ENCODE assay signal across 9 cellular contexts in the genomic region with DNA sequence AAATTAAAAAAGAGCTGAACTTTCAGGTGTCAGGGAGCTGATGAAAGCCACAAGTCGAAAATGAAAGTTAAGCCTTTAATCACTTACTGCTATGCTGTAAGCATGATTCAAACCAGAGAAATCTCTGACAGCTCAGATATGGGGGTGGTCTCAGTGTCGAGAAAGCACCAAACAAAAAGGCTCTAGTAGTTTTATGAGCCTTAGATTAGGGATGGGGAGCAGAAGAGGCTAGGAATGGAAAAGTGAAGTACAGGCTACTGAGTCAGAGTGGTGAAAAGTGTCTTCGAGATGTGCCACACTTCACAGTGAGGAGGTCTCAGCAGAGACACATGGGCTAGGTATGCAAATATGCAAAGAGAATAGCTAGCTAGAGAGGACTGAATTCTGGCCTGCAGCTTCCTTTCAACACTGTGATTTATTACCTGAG.
DNase-seq lines count a peak whose midpoint lies in the region; ATAC-seq and TF ChIP-seq lines count a peak whose summit lies in the region.
"Had no signal": no experiment of that assay in that cellular context is flagged by ENCODE, and none has a peak within 500 bp of the region (broad histone marks: within the 10 kb centered on the region; RNA-seq: fewer than 3 reads in every experiment).

No MANE protein-coding gene starts in this region.

- H3K4me3 ChIP-seq in fibroblast of villous mesenchyme (ENCODE audit: low read depth, low read length): no peak overlapping the region

- no peak for TF ChIP-seq POLR2A in erythroblast (IDR thresholded peaks at IDR 0.05; ENCODE audit: low read length)

- DNase-seq in GM13976 (ENCODE audit: low spot score) (peak; percentile 61), fibroblast of villous mesenchyme (ENCODE audit: low read depth) (peak; percentile 2), SIG-M5 (lab: John Stamatoyannopoulos, UW) (no peak), erythroblast (lab: John Stamatoyannopoulos, UW) (no peak)
- no peak for DNase-seq in stimulated activated CD4-positive, alpha-beta T cell treated with anti-CD3 and anti-CD28 coated beads, Interleukin-4, amount 100 ng/mL, for 4 hours
- no peak for DNase-seq in stimulated activated CD4-positive, alpha-beta T cell treated with anti-CD3 and anti-CD28 coated beads, Interleukin-4, amount 100 ng/mL, for 24 hours
- DNase-seq: NCI-H524 treated with DMSO at 0.1 percent for 48 hours had no signal

- in situ Hi-C loops in GM13976 (cut with MboI; ENCODE audit: low sequenced_read_pairs, unreplicated experiment): no loop called here

- TF ChIP-seq CTCF in GM13976 (IDR thresholded peaks at IDR 0.05; ENCODE audit: borderline replicate concordance, control extremely low read depth, extremely low read depth, insufficient read depth, missing control alignments): no peak
- no peak for TF ChIP-seq CTCF in fibroblast of villous mesenchyme (IDR thresholded peaks at IDR 0.05; ENCODE audit: insufficient read depth, low read depth, low read length)

- peak; percentile 96 for ATAC-seq in GM21381 (IDR thresholded peaks at IDR 0.05; ENCODE audit: unreplicated experiment)
- peak; percentile 95 for ATAC-seq in HG03175 (IDR thresholded peaks at IDR 0.05; ENCODE audit: unreplicated experiment)

Comparison
In these comparisons a context has a peak if more than half of its experiments do, and no peak if none do; other contexts are left out.
1. DNase-seq: peak in GM13976 (single experiment) and fibroblast of villous mesenchyme (single experiment); none in SIG-M5 (single experiment), stimulated activated CD4-positive, alpha-beta T cell treated with anti-CD3 and anti-CD28 coated beads, Interleukin-4, amount 100 ng/mL, for 4 hours (0 of 2), stimulated activated CD4-positive, alpha-beta T cell treated with anti-CD3 and anti-CD28 coated beads, Interleukin-4, amount 100 ng/mL, for 24 hours (single experiment) and erythroblast (0 of 2).